ENCODE assay signal across 24 cellular contexts in genomic region chr6:87293526-87293925, GRCh38. TPM values are rescaled to one million over a fixed set of nuclear protein-coding genes. Genes with fewer than 3 reads are reported as not detected.
"Had no signal": no experiment of that assay in that cellular context is flagged by ENCODE, and none has a peak within 500 bp of the region (broad histone marks: within the 10 kb centered on the region; RNA-seq: fewer than 3 reads in every experiment).

No MANE protein-coding gene starts in this region.

- H3K4me3 Mint-ChIP-seq: activated CD8-positive, alpha-beta T cell treated with anti-CD3 and anti-CD28 coated beads for 36 hours; activated naive CD4-positive, alpha-beta T cell treated with anti-CD3 and anti-CD28 coated beads for 36 hours; activated naive CD8-positive, alpha-beta T cell; activated T-cell treated with anti-CD3 and anti-CD28 coated beads, Interleukin-2, amount 50 U/mL, for 24 hours; activated T-helper 1 cell treated with anti-CD3 and anti-CD28 coated beads, Interleukin-12 subunit alpha, Interleukin-12 subunit beta, Interleukin-2, Interleukin-4 antibody, amounts not matched to agents 30 ng/mL and 10 ng/mL and 1 ng/mL, durations not matched to agents 14 hours and 24 hours and 36 hours; T-helper 1 cell treated with Interleukin-12 subunit alpha and Interleukin-12 subunit beta and Interleukin-4 antibody, amounts not matched to agents 30 μg/mL and 1 μg/mL, for 36 hours had no signal

- DNase-seq: activated CD4-positive, alpha-beta T cell treated with anti-CD3 and anti-CD28 coated beads for 4 hours; activated CD8-positive, alpha-beta T cell treated with anti-CD3 and anti-CD28 coated beads for 36 hours; activated effector memory CD4-positive, alpha-beta T cell treated with Interleukin-2 at 50 U/mL for 16 hours; activated naive CD4-positive, alpha-beta T cell treated with anti-CD3 and anti-CD28 coated beads for 36 hours; activated T-cell treated with anti-CD3 and anti-CD28 coated beads, Interleukin-2, amount 50 U/mL, for 24 hours; brain microvascular endothelial cell; caudate nucleus; NCI-H1048; NCI-H1930; NCI-H2171; NCI-H226; NCI-H510A; NCI-H526 treated with DMSO at 0.1 percent for 48 hours; NCI-H82; Peyer's patch; SHP77 had no signal

- H3K9me3 ChIP-seq: Peyer's patch, SJSA1 had no signal

- H3K4me2 ChIP-seq: KMS-11 had no signal

- H3K4me3 ChIP-seq: Peyer's patch, SJSA1 had no signal

- ATAC-seq: activated CD4-positive, CD25-positive, alpha-beta regulatory T cell treated with anti-CD3 and anti-CD28 coated beads, Interleukin-2, amount 50 U/mL, for 24 hours; activated CD8-positive, alpha-beta T cell treated with anti-CD3 and anti-CD28 coated beads for 36 hours had no signal

- H3K27me3 ChIP-seq: Peyer's patch had no signal

- H3K36me3 ChIP-seq: brain microvascular endothelial cell, Peyer's patch, SJSA1 had no signal

- H3K27ac ChIP-seq: brain microvascular endothelial cell, KMS-11, Peyer's patch, SJSA1 had no signal

- H3K27ac Mint-ChIP-seq: activated CD8-positive, alpha-beta T cell treated with anti-CD3 and anti-CD28 coated beads for 36 hours; activated naive CD4-positive, alpha-beta T cell treated with anti-CD3 and anti-CD28 coated beads for 36 hours; activated naive CD8-positive, alpha-beta T cell; activated T-cell treated with anti-CD3 and anti-CD28 coated beads, Interleukin-2, amount 50 U/mL, for 24 hours; activated T-helper 1 cell treated with anti-CD3 and anti-CD28 coated beads, Interleukin-12 subunit alpha, Interleukin-12 subunit beta, Interleukin-2, Interleukin-4 antibody, amounts not matched to agents 30 ng/mL and 10 ng/mL and 1 ng/mL, durations not matched to agents 14 hours and 24 hours and 36 hours; T-helper 1 cell treated with Interleukin-12 subunit alpha and Interleukin-12 subunit beta and Interleukin-4 antibody, amounts not matched to agents 30 μg/mL and 1 μg/mL, for 36 hours had no signal

- H3K9ac ChIP-seq: KMS-11 had no signal

- H3K4me1 ChIP-seq: Peyer's patch, SJSA1 had no signal

- H3K9me3 Mint-ChIP-seq: activated CD8-positive, alpha-beta T cell treated with anti-CD3 and anti-CD28 coated beads for 36 hours; activated naive CD4-positive, alpha-beta T cell treated with anti-CD3 and anti-CD28 coated beads for 36 hours; activated T-cell treated with anti-CD3 and anti-CD28 coated beads, Interleukin-2, amount 50 U/mL, for 24 hours; activated T-helper 1 cell treated with anti-CD3 and anti-CD28 coated beads, Interleukin-12 subunit alpha, Interleukin-12 subunit beta, Interleukin-2, Interleukin-4 antibody, amounts not matched to agents 30 ng/mL and 10 ng/mL and 1 ng/mL, durations not matched to agents 14 hours and 24 hours and 36 hours; T-helper 1 cell treated with Interleukin-12 subunit alpha and Interleukin-12 subunit beta and Interleukin-4 antibody, amounts not matched to agents 30 μg/mL and 1 μg/mL, for 36 hours had no signal

RNA-seq across cellular contexts. Expression of gene GJB7, which starts 35.6 kb away (rescaled TPM):
- total RNA-seq: activated CD8-positive, alpha-beta T cell treated with anti-CD3 and anti-CD28 coated beads for 36 hours; activated naive CD4-positive, alpha-beta T cell treated with anti-CD3 and anti-CD28 coated beads for 36 hours; activated T-helper 1 cell treated with anti-CD3 and anti-CD28 coated beads, Interleukin-12 subunit alpha, Interleukin-12 subunit beta, Interleukin-2, Interleukin-4 antibody, amounts not matched to agents 30 ng/mL and 10 ng/mL and 1 ng/mL, durations not matched to agents 14 hours and 24 hours and 36 hours; cerebellum; OCI-LY7; Peyer's patch; SJSA1 had no signal
